In the genomic region with DNA sequence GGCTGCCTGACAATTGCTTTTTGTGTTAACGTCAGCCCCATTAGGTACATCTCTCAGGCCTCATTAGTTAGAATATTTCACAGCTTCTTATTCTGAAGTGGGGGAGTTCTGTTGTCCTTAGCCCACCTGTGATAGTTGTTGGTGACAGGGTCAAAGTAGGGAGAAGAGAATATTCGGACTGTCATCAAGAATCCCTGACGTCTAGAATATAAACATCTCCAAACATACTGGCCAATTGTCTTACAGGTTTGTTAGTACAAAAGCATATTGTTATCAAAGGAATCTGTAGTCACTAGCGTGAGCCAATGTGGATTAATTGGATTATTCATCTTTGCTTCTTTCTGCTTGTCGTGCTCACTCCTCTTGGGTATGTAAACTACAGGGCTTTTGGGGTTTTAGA, we compare ENCODE assay signal across 18 cellular contexts.
DNase-seq lines count a peak whose midpoint lies in the region; ATAC-seq and TF ChIP-seq lines count a peak whose summit lies in the region.
"Had no signal": no experiment of that assay in that cellular context is flagged by ENCODE, and none has a peak within 500 bp of the region (broad histone marks: within the 10 kb centered on the region; RNA-seq: fewer than 3 reads in every experiment).

No MANE protein-coding gene starts in this region.

- no peaks in the 10 kb centered on the region for H3F3A ChIP-seq in GM23338 (replicated peaks; ENCODE audit: low read depth)

- intact Hi-C loops in mammary epithelial cell (cut with micrococcal nuclease): no loop called here

- in situ Hi-C loops in mammary epithelial cell (cut with MboI; ENCODE audit: low sequenced_read_pairs in 2 of 2): no loop called here

- H3K27me3 Mint-ChIP-seq in GM23338 (ENCODE audit: insufficient read depth, low read depth, poor library complexity): no peaks in the 10 kb centered on the region
- H3K27me3 Mint-ChIP-seq in stimulated activated naive B cell treated with anti-CD40 and anti-IgM and Interleukin-4, amounts not matched to agents 10 μg/mL and 1 μg/mL and 100 μg/mL, for 72 hours: no peaks in the 10 kb centered on the region

- H3K9me3 Mint-ChIP-seq in GM23338: peaks cover 18% of the 10 kb centered on the region; the same call in 2 of the 3 replicates
- peaks cover 12 to 21% of the 10 kb centered on the region in 2 donors for H3K9me3 Mint-ChIP-seq in stimulated activated naive B cell treated with anti-CD40 and anti-IgM and Interleukin-4, amounts not matched to agents 10 μg/mL and 1 μg/mL and 100 μg/mL, for 72 hours

- dilution Hi-C loops in mammary epithelial cell (cut with HindIII; ENCODE audit: low sequenced_read_pairs): no loop called here

- H3K36me3 ChIP-seq in GM23338 (ENCODE audit: insufficient read depth): no peaks in the 10 kb centered on the region
- no peaks in the 10 kb centered on the region for H3K36me3 ChIP-seq in mammary epithelial cell (ENCODE audit: insufficient read depth, low read length)

- DNase-seq in GM23338 (ENCODE audit: low spot score) (no peak), mammary epithelial cell (peak; percentile 11), inferior parietal cortex (ENCODE audit: extremely low spot score) (peak; percentile 35), retinal pigment epithelial cell (ENCODE audit: low read depth) (peak; percentile 10), HT-29 (ENCODE audit: low spot score) (no peak)
- no peak for DNase-seq in stimulated activated naive B cell treated with anti-CD40 and anti-IgM and Interleukin-4, amounts not matched to agents 10 μg/mL and 1 μg/mL and 100 μg/mL, for 72 hours
- no peak for DNase-seq in activated CD4-positive, alpha-beta T cell treated with anti-CD3 and anti-CD28 coated beads for 48 hours
- DNase-seq: CD8-positive, alpha-beta T cell; DMS79 treated with DMSO at 0.1 percent for 48 hours; GM23248; KG1; NCI-H1092; NCI-H2081 treated with DMSO at 0.1 percent for 48 hours; NCI-H510A treated with DMSO at 0.1 percent for 48 hours had no signal

- H3K4me3 ChIP-seq in GM23338: no peak overlapping the region
- H3K4me3 ChIP-seq in mammary epithelial cell (replicated peaks in 1 of 3; ENCODE audit: insufficient read depth in 1 of 3, low read depth in 2 of 3, low read length in 3 of 3): no peak overlapping the region
- H3K4me3 ChIP-seq in retinal pigment epithelial cell (ENCODE audit: low read length): no peak overlapping the region
- H3K4me3 ChIP-seq: BLaER1, GM23248, MG63 had no signal

- H3K4me1 ChIP-seq in GM23338 (ENCODE audit: insufficient read depth): peaks cover 13% of the 10 kb centered on the region; the same call in 1 of the 2 replicates
- H3K4me1 ChIP-seq in mammary epithelial cell (ENCODE audit: insufficient read depth, low read length): no peaks in the 10 kb centered on the region
- H3K4me1 ChIP-seq: BLaER1 had no signal

- H3K27ac Mint-ChIP-seq in GM23338: no peak overlapping the region
- H3K27ac Mint-ChIP-seq in stimulated activated naive B cell treated with anti-CD40 and anti-IgM and Interleukin-4, amounts not matched to agents 10 μg/mL and 1 μg/mL and 100 μg/mL, for 72 hours: no peak overlapping the region
- H3K27ac Mint-ChIP-seq: CD8-positive, alpha-beta T cell had no signal

- H2AFZ ChIP-seq in GM23338 (no peak overlapping the region), mammary epithelial cell (ENCODE audit: low read depth, low read length) (no peak overlapping the region)
- H2AFZ ChIP-seq: GM23248 had no signal

- peaks cover 14% of the 10 kb centered on the region for H3K4me1 Mint-ChIP-seq in GM23338
- peaks cover 3 to 9% of the 10 kb centered on the region in 2 donors for H3K4me1 Mint-ChIP-seq in stimulated activated naive B cell treated with anti-CD40 and anti-IgM and Interleukin-4, amounts not matched to agents 10 μg/mL and 1 μg/mL and 100 μg/mL, for 72 hours

- H3K79me2 ChIP-seq in GM23338 (replicated peaks; ENCODE audit: insufficient read depth): peaks cover 3% of the 10 kb centered on the region; the same call in 1 of the 2 replicates
- peaks cover 5% of the 10 kb centered on the region for H3K79me2 ChIP-seq in mammary epithelial cell (ENCODE audit: insufficient read depth, low read length)

- H3K9ac ChIP-seq in mammary epithelial cell (ENCODE audit: insufficient read depth, low read length): no peak overlapping the region
- H3K9ac ChIP-seq: BLaER1, GM23248 had no signal

- H3K9me3 ChIP-seq in mammary epithelial cell (replicated peaks; ENCODE audit: insufficient read depth, low read length): no peaks in the 10 kb centered on the region

- peaks cover 6% of the 10 kb centered on the region; the same call in 1 of the 2 replicates for H3K9me2 ChIP-seq in GM23338 (ENCODE audit: insufficient read depth)

- no peak overlapping the region for H3K4me3 Mint-ChIP-seq in GM23338
- H3K4me3 Mint-ChIP-seq in stimulated activated naive B cell treated with anti-CD40 and anti-IgM and Interleukin-4, amounts not matched to agents 10 μg/mL and 1 μg/mL and 100 μg/mL, for 72 hours: no peak overlapping the region
- H3K4me3 Mint-ChIP-seq: CD8-positive, alpha-beta T cell had no signal

- CTCF ChIA-PET in mammary epithelial cell (lab: Charles Lee; ENCODE audit: low non-redundant PET): no interaction called here

- H4K20me1 ChIP-seq in GM23338 (replicated peaks; ENCODE audit: insufficient read depth) (no peaks in the 10 kb centered on the region), mammary epithelial cell (ENCODE audit: insufficient read depth, low read length) (no peaks in the 10 kb centered on the region)
- H4K20me1 ChIP-seq: BLaER1 had no signal

- H3K36me3 Mint-ChIP-seq in GM23338 (ENCODE audit: low read depth): peaks cover 30% of the 10 kb centered on the region; the same call in 2 of the 3 replicates
- peaks cover 52 to 56% of the 10 kb centered on the region in 2 donors for H3K36me3 Mint-ChIP-seq in stimulated activated naive B cell treated with anti-CD40 and anti-IgM and Interleukin-4, amounts not matched to agents 10 μg/mL and 1 μg/mL and 100 μg/mL, for 72 hours

- ATAC-seq in GM23338: no peak
- ATAC-seq in stimulated activated naive B cell treated with anti-CD40 and anti-IgM and Interleukin-4, amounts not matched to agents 10 μg/mL and 1 μg/mL and 100 μg/mL, for 72 hours (replicated peaks): no peak
- ATAC-seq in HG03159 (IDR thresholded peaks at IDR 0.05; ENCODE audit: unreplicated experiment): no peak
- ATAC-seq: CD8-positive, alpha-beta T cell; HepG2 had no signal

- no peaks in the 10 kb centered on the region for H3K27me3 ChIP-seq in GM23338 (ENCODE audit: insufficient read depth)
- no peaks in the 10 kb centered on the region for H3K27me3 ChIP-seq in mammary epithelial cell (ENCODE audit: insufficient read depth, low read length)
- H3K27me3 ChIP-seq: BLaER1, MG63 had no signal

- 25% methylated on average over 5 of the region's 5 CpGs for WGBS in mammary epithelial cell (ENCODE audit: low coverage, missing lambda C conversion rate)

- H3K27ac ChIP-seq in GM23338 (ENCODE audit: low read depth) (no peak overlapping the region), mammary epithelial cell (ENCODE audit: insufficient read depth, low read depth, low read length) (no peak overlapping the region)
- H3K27ac ChIP-seq: BLaER1, GM23248 had no signal

- BruUV-seq in mammary epithelial cell (replicated peaks; lab: Mats Ljungman, UMichigan): no TSS peak

- no peak for TF ChIP-seq CTCF in GM23338 (conservative IDR thresholded peaks at IDR 0.05; ENCODE audit: low read depth in 2 of 2)
- no peak for TF ChIP-seq CTCF in mammary epithelial cell (conservative IDR thresholded peaks at IDR 0.05 in 1 of 2, IDR thresholded peaks at IDR 0.05 in 1 of 2; ENCODE audit: extremely low read depth in 1 of 2, insufficient read depth in 1 of 2, low read depth in 1 of 2, low read length in 2 of 2)
- TF ChIP-seq CTCF in retinal pigment epithelial cell (conservative IDR thresholded peaks at IDR 0.05; ENCODE audit: low read depth, low read length): no peak

- H3K4me2 ChIP-seq in GM23338: peak overlapping the region; percentile 48; the same call in 1 of the 2 replicates
- H3K4me2 ChIP-seq in mammary epithelial cell (ENCODE audit: insufficient read depth, low read depth, low read length): no peak overlapping the region
- H3K4me2 ChIP-seq: BLaER1 had no signal

Comparison
In these comparisons a context has a peak if more than half of its experiments do, and no peak if none do; other contexts are left out.
1. DNase-seq: peak in mammary epithelial cell (single experiment), inferior parietal cortex (single experiment) and retinal pigment epithelial cell (single experiment); none in GM23338 (single experiment), HT-29 (single experiment), stimulated activated naive B cell treated with anti-CD40 and anti-IgM and Interleukin-4, amounts not matched to agents 10 μg/mL and 1 μg/mL and 100 μg/mL, for 72 hours (single experiment) and activated CD4-positive, alpha-beta T cell treated with anti-CD3 and anti-CD28 coated beads for 48 hours (single experiment).